Comparison of ENCODE assay signal across 16 cellular contexts in genomic region chr16:68354816-68355215, GRCh38. TPM values are rescaled to one million over a fixed set of nuclear protein-coding genes. Genes with fewer than 3 reads are reported as not detected.
DNase-seq lines count a peak whose midpoint lies in the region; ATAC-seq, FAIRE-seq and TF ChIP-seq lines count a peak whose summit lies in the region.
"Had no signal": no experiment of that assay in that cellular context is flagged by ENCODE, and none has a peak within 500 bp of the region (broad histone marks: within the 10 kb centered on the region; RNA-seq: fewer than 3 reads in every experiment).

No MANE protein-coding gene starts in this region.

- H3K4me3 Mint-ChIP-seq in activated naive CD8-positive, alpha-beta T cell treated with anti-CD3 and anti-CD28 coated beads, Interleukin-2, amount 10 ng/mL, durations not matched to agents 7 days and 5 days: no peak overlapping the region
- H3K4me3 Mint-ChIP-seq in activated naive CD8-positive, alpha-beta T cell treated with anti-CD3 and anti-CD28 coated beads, Interleukin-2, amount 50 U/mL, for 24 hours: no peak overlapping the region
- no peak overlapping the region for H3K4me3 Mint-ChIP-seq in Caco-2 (ENCODE audit: unreplicated experiment)
- H3K4me3 Mint-ChIP-seq: B cell, CD14-positive monocyte, GM23338, H9 had no signal

- H3K9ac ChIP-seq in kidney (ENCODE audit: low read length in 2 of 2): no peak overlapping the region

- H3K9me3 ChIP-seq in Caco-2 (no peaks in the 10 kb centered on the region), kidney (ENCODE audit: control insufficient read depth in 1 of 2, low read length in 2 of 2) (no peaks in the 10 kb centered on the region), osteoblast (ENCODE audit: low read depth, low read length) (no peaks in the 10 kb centered on the region)

- intact Hi-C loops in Caco-2 (cut with micrococcal nuclease; ENCODE audit: unreplicated experiment) (no loop called here), kidney (cut with DNase I) (no loop called here)

- H3K36me3 Mint-ChIP-seq in activated naive CD8-positive, alpha-beta T cell treated with anti-CD3 and anti-CD28 coated beads, Interleukin-2, amount 10 ng/mL, durations not matched to agents 7 days and 5 days: peaks cover 54% of the 10 kb centered on the region
- H3K36me3 Mint-ChIP-seq in activated naive CD8-positive, alpha-beta T cell treated with anti-CD3 and anti-CD28 coated beads, Interleukin-2, amount 50 U/mL, for 24 hours (ENCODE audit: low read depth): peaks cover 38% of the 10 kb centered on the region
- peaks cover 89% of the 10 kb centered on the region for H3K36me3 Mint-ChIP-seq in Caco-2 (ENCODE audit: insufficient read depth, unreplicated experiment)

- no peak for DNase-seq in activated naive CD8-positive, alpha-beta T cell treated with anti-CD3 and anti-CD28 coated beads, Interleukin-2, amount 10 ng/mL, durations not matched to agents 7 days and 5 days
- DNase-seq in activated naive CD8-positive, alpha-beta T cell treated with anti-CD3 and anti-CD28 coated beads, Interleukin-2, amount 50 U/mL, for 24 hours: no peak
- DNase-seq in Caco-2 (no peak), kidney (peak; percentile 46), osteoblast (ENCODE audit: insufficient read length, low spot score, missing footprints) (peak; percentile 18), GM10266 (ENCODE audit: extremely low spot score) (no peak)
- DNase-seq: Calu3; CD8-positive, alpha-beta memory T cell; DMS 273 treated with DMSO at 0.1 percent for 48 hours; H9; IMR-90 had no signal

- H4K20me1 ChIP-seq in osteoblast (ENCODE audit: insufficient read depth, low read length): peaks cover 7% of the 10 kb centered on the region

- H3K4me3 ChIP-seq in Caco-2 (ENCODE audit: low read depth, low read length) (no peak overlapping the region), kidney (ENCODE audit: low read length in 2 of 2) (no peak overlapping the region), osteoblast (ENCODE audit: insufficient read depth, low read length) (no peak overlapping the region)
- H3K4me3 ChIP-seq: GM23338 had no signal

- BruUV-seq in Caco-2 (replicated peaks; lab: Mats Ljungman, UMichigan): no TSS peak

- H3K27me3 ChIP-seq in Caco-2 (replicated peaks; ENCODE audit: control insufficient read depth, insufficient read depth, low read length) (no peaks in the 10 kb centered on the region), osteoblast (ENCODE audit: insufficient read depth, low read length) (no peaks in the 10 kb centered on the region)

- H3K27ac Mint-ChIP-seq in activated naive CD8-positive, alpha-beta T cell treated with anti-CD3 and anti-CD28 coated beads, Interleukin-2, amount 10 ng/mL, durations not matched to agents 7 days and 5 days: peak overlapping the region; percentile 45
- no peak overlapping the region for H3K27ac Mint-ChIP-seq in activated naive CD8-positive, alpha-beta T cell treated with anti-CD3 and anti-CD28 coated beads, Interleukin-2, amount 50 U/mL, for 24 hours
- H3K27ac Mint-ChIP-seq in Caco-2 (ENCODE audit: unreplicated experiment): peak overlapping the region; percentile 23
- H3K27ac Mint-ChIP-seq: B cell, GM23338 had no signal

- H3K4me2 ChIP-seq in osteoblast (ENCODE audit: insufficient read depth, low read length): no peak overlapping the region
- H3K4me2 ChIP-seq: GM23338 had no signal

- H3K4me1 ChIP-seq in Caco-2 (peaks cover 6% of the 10 kb centered on the region), kidney (ENCODE audit: control insufficient read depth in 1 of 2, insufficient read depth in 1 of 2, low read depth in 1 of 2, low read length in 2 of 2) (peaks cover 0 to 3% of the 10 kb centered on the region in 2 donors), osteoblast (ENCODE audit: insufficient read depth, low read length) (no peaks in the 10 kb centered on the region)

- no peaks in the 10 kb centered on the region for H3K27me3 Mint-ChIP-seq in activated naive CD8-positive, alpha-beta T cell treated with anti-CD3 and anti-CD28 coated beads, Interleukin-2, amount 10 ng/mL, durations not matched to agents 7 days and 5 days
- no peaks in the 10 kb centered on the region for H3K27me3 Mint-ChIP-seq in activated naive CD8-positive, alpha-beta T cell treated with anti-CD3 and anti-CD28 coated beads, Interleukin-2, amount 50 U/mL, for 24 hours
- no peaks in the 10 kb centered on the region for H3K27me3 Mint-ChIP-seq in Caco-2 (ENCODE audit: insufficient read depth, unreplicated experiment)
- H3K27me3 Mint-ChIP-seq: B cell; CD8-positive, alpha-beta memory T cell had no signal

- no peak overlapping the region for H2AFZ ChIP-seq in osteoblast (ENCODE audit: low read length)
- H2AFZ ChIP-seq: GM23338 had no signal

- no peak for FAIRE-seq in kidney (lab: Jason Lieb, UNC)
- FAIRE-seq: A204.1 had no signal

- CTCF ChIA-PET in Caco-2 (lab: Charles Lee): no interaction called here

- H3K27ac ChIP-seq in kidney (ENCODE audit: low read depth in 2 of 2, low read length in 2 of 2) (no peak overlapping the region), osteoblast (ENCODE audit: low read depth, low read length) (no peak overlapping the region)

- ATAC-seq in activated naive CD8-positive, alpha-beta T cell treated with anti-CD3 and anti-CD28 coated beads, Interleukin-2, amount 10 ng/mL, durations not matched to agents 7 days and 5 days (ENCODE audit: low read depth): no peak
- no peak for ATAC-seq in activated naive CD8-positive, alpha-beta T cell treated with anti-CD3 and anti-CD28 coated beads, Interleukin-2, amount 50 U/mL, for 24 hours
- no peak for ATAC-seq in activated CD4-positive, CD25-positive, alpha-beta regulatory T cell treated with anti-CD3 and anti-CD28 coated beads, Interleukin-2, amount 50 U/mL, for 24 hours

- no peak for TF ChIP-seq CTCF in Caco-2 (IDR thresholded peaks at IDR 0.05; ENCODE audit: insufficient read depth in 1 of 2, low read depth in 1 of 2, low read length in 1 of 2, severe bottlenecking in 1 of 2, unreplicated experiment in 1 of 2)
- TF ChIP-seq CTCF in kidney (IDR thresholded peaks at IDR 0.05; ENCODE audit: borderline replicate concordance, extremely low read depth, insufficient read depth): no peak
- TF ChIP-seq CTCF in osteoblast (IDR thresholded peaks at IDR 0.05; ENCODE audit: extremely low read depth, low read depth, low read length): no peak
- TF ChIP-seq CTCF in GM10266 (IDR thresholded peaks at IDR 0.05; ENCODE audit: control insufficient read depth, insufficient read depth, low read depth, missing control alignments): no peak

- no peaks in the 10 kb centered on the region for H3K79me2 ChIP-seq in osteoblast (ENCODE audit: insufficient read depth, low read length)

- H3K9me3 Mint-ChIP-seq in activated naive CD8-positive, alpha-beta T cell treated with anti-CD3 and anti-CD28 coated beads, Interleukin-2, amount 10 ng/mL, durations not matched to agents 7 days and 5 days: no peaks in the 10 kb centered on the region
- no peaks in the 10 kb centered on the region for H3K9me3 Mint-ChIP-seq in activated naive CD8-positive, alpha-beta T cell treated with anti-CD3 and anti-CD28 coated beads, Interleukin-2, amount 50 U/mL, for 24 hours
- H3K9me3 Mint-ChIP-seq in Caco-2 (ENCODE audit: unreplicated experiment): no peaks in the 10 kb centered on the region
- H3K9me3 Mint-ChIP-seq: CD14-positive monocyte; CD8-positive, alpha-beta memory T cell; GM23338; H9 had no signal

- peaks cover 7% of the 10 kb centered on the region for H3K36me3 ChIP-seq in Caco-2 (ENCODE audit: control insufficient read depth, insufficient read depth, low read length)
- peaks cover 30 to 43% of the 10 kb centered on the region in 2 donors for H3K36me3 ChIP-seq in kidney (ENCODE audit: control insufficient read depth in 1 of 2, insufficient read depth in 2 of 2, low read length in 2 of 2)
- H3K36me3 ChIP-seq in osteoblast (ENCODE audit: insufficient read depth, low read length): peaks cover 53% of the 10 kb centered on the region

- peaks cover 34% of the 10 kb centered on the region for H3K4me1 Mint-ChIP-seq in activated naive CD8-positive, alpha-beta T cell treated with anti-CD3 and anti-CD28 coated beads, Interleukin-2, amount 10 ng/mL, durations not matched to agents 7 days and 5 days
- H3K4me1 Mint-ChIP-seq in activated naive CD8-positive, alpha-beta T cell treated with anti-CD3 and anti-CD28 coated beads, Interleukin-2, amount 50 U/mL, for 24 hours: peaks cover 28% of the 10 kb centered on the region
- peaks cover 10% of the 10 kb centered on the region for H3K4me1 Mint-ChIP-seq in Caco-2 (ENCODE audit: low read depth, unreplicated experiment)
- H3K4me1 Mint-ChIP-seq: GM23338 had no signal

- POLR2A ChIA-PET in activated naive CD8-positive, alpha-beta T cell treated with anti-CD3 and anti-CD28 coated beads, Interleukin-2, amount 10 ng/mL, durations not matched to agents 7 days and 5 days (lab: Charles Lee): interaction anchor here (3.0 to 4.1 kb wide), 3 partner anchors 8 to 15 kb away, joined by 13 to 29 read pairs (median 27); no protein-coding TSS in a partner anchor
- POLR2A ChIA-PET in Caco-2 (lab: Charles Lee): no interaction called here

RNA-seq across cellular contexts. Expression of gene PRMT7, which starts 44.0 kb away (rescaled TPM):
- 10 to 100 TPM; 85.7 to 87.3 TPM for total RNA-seq in activated naive CD8-positive, alpha-beta T cell treated with anti-CD3 and anti-CD28 coated beads, Interleukin-2, amount 10 ng/mL, durations not matched to agents 7 days and 5 days
- total RNA-seq in Caco-2 (2022) (156 and 166 TPM in 2 replicates), kidney (33.7 TPM), osteoblast (35.4 and 36.9 TPM in 2 replicates)
- polyA plus RNA-seq in kidney (ENCODE audit: insufficient read depth, low read depth, low replicate concordance): 20.4 TPM

RNA-seq across cellular contexts. Expression of gene SLC7A6OS, which starts 44.1 kb away (rescaled TPM):
- total RNA-seq in activated naive CD8-positive, alpha-beta T cell treated with anti-CD3 and anti-CD28 coated beads, Interleukin-2, amount 10 ng/mL, durations not matched to agents 7 days and 5 days: 10 to 100 TPM; 38.2 to 44.4 TPM
- total RNA-seq in Caco-2 (2022): 34.0 and 34.2 TPM in 2 replicates
- total RNA-seq in kidney: 20.3 TPM
- polyA plus RNA-seq in kidney (ENCODE audit: insufficient read depth, low read depth, low replicate concordance): 9.2 TPM
- 12.1 and 12.3 TPM in 2 replicates for total RNA-seq in osteoblast

Comparison
In these comparisons a context has a peak if more than half of its experiments do, and no peak if none do; other contexts are left out.
1. DNase-seq: peak in kidney (single experiment) and osteoblast (single experiment); none in activated naive CD8-positive, alpha-beta T cell treated with anti-CD3 and anti-CD28 coated beads, Interleukin-2, amount 10 ng/mL, durations not matched to agents 7 days and 5 days (single experiment), activated naive CD8-positive, alpha-beta T cell treated with anti-CD3 and anti-CD28 coated beads, Interleukin-2, amount 50 U/mL, for 24 hours (single experiment), Caco-2 (0 of 2) and GM10266 (single experiment).